In genomic region chr7:132999845-133000244, GRCh38 we compare ENCODE assay signal across 32 cellular contexts.
DNase-seq lines count a peak whose midpoint lies in the region; ATAC-seq, FAIRE-seq and TF ChIP-seq lines count a peak whose summit lies in the region.
"Had no signal": no experiment of that assay in that cellular context is flagged by ENCODE, and none has a peak within 500 bp of the region (broad histone marks: within the 10 kb centered on the region; RNA-seq: fewer than 3 reads in every experiment).

No MANE protein-coding gene starts in this region.

- no peaks in the 10 kb centered on the region for H3K9me1 ChIP-seq in K562 (ENCODE audit: control insufficient read depth, insufficient read depth, low read length)

- H3K79me2 ChIP-seq in K562 (ENCODE audit: control insufficient read depth, insufficient read depth, low read length), result peaks cover 96% of the 10 kb centered on the region

- H3K9ac ChIP-seq in K562 (ENCODE audit: insufficient read depth in 1 of 2, low read depth in 2 of 2, low read length in 2 of 2), result no peak overlapping the region
- H3K9ac ChIP-seq: BLaER1; BLaER1 treated with 17β-estradiol and CSF1 and Interleukin-3, amounts not matched to agents 10 nM and 100 nM had no signal

- peaks cover 41% of the 10 kb centered on the region for H4K20me1 ChIP-seq in K562 (replicated peaks; ENCODE audit: control insufficient read depth, insufficient read depth, low read length)

- DNase-seq in A549 (ENCODE audit: low read depth in 1 of 2, low spot score in 1 of 2) (no peak), D721Med (ENCODE audit: insufficient read length, low spot score) (no peak), K562 (ENCODE audit: extremely low read depth in 1 of 4, low spot score in 3 of 4) (no peak), NCI-H2107 (lab: John Stamatoyannopoulos, UW) (no peak), DMS53 treated with DMSO at 0.1 percent for 48 hours (lab: John Stamatoyannopoulos, UW; ENCODE audit: unreplicated experiment) (no peak), suprapubic skin (ENCODE audit: low spot score in 2 of 2) (no peak), RKO (ENCODE audit: low spot score) (no peak)
- DNase-seq: 8988T; ACHN; AML-193; BE2C; C1 segment of cervical spinal cord; Caco-2; Calu3; CD4-positive, alpha-beta memory T cell; CD4-positive, alpha-beta T cell; CD4-positive, CD25-positive, alpha-beta regulatory T cell; CD8-positive, alpha-beta memory T cell; CD8-positive, alpha-beta T cell; COR-L47; DMS 273 treated with DMSO at 0.1 percent for 48 hours; DMS153; DMS53; DMS79; DMS79 treated with DMSO at 0.1 percent for 48 hours; DND-41; EL had no signal

- TF ChIP-seq RAD21 in A549 (conservative IDR thresholded peaks at IDR 0.05 in 1 of 2, IDR thresholded peaks at IDR 0.05 in 1 of 2) (no peak), K562 (CRISPR knock-in tag; conservative IDR thresholded peaks at IDR 0.05 in 1 of 2, IDR thresholded peaks at IDR 0.05 in 1 of 2) (no peak)

- no peak for TF ChIP-seq POLR2A in A549 (IDR thresholded peaks at IDR 0.05; ENCODE audit: low read length)
- TF ChIP-seq POLR2A in K562 (conservative IDR thresholded peaks at IDR 0.05), result no peak
- TF ChIP-seq POLR2A in suprapubic skin (IDR thresholded peaks at IDR 0.05), result no peak

- no peaks in the 10 kb centered on the region for H3K9me3 ChIP-seq in A549
- H3K9me3 ChIP-seq in K562 (replicated peaks; ENCODE audit: control insufficient read depth, insufficient read depth, low read depth, low read length), result no peaks in the 10 kb centered on the region
- H3K9me3 ChIP-seq in suprapubic skin, result no peaks in the 10 kb centered on the region
- H3K9me3 ChIP-seq: BE2C, BLaER1, Caco-2 had no signal

- H3K4me2 ChIP-seq in A549, result no peak overlapping the region
- no peak overlapping the region for H3K4me2 ChIP-seq in K562 (ENCODE audit: insufficient read depth, low read length)
- H3K4me2 ChIP-seq: BLaER1; BLaER1 treated with 17β-estradiol and CSF1 and Interleukin-3, amounts not matched to agents 10 nM and 100 nM had no signal

- CTCF ChIA-PET in A549 (lab: Yijun Ruan, JAX) (no interaction called here), K562 (lab: Yijun Ruan, JAX; ENCODE audit: low intra/inter-chr PET ratio) (no interaction called here)

- ATAC-seq in A549 (no peak), K562 (no peak)
- ATAC-seq: CD8-positive, alpha-beta T cell had no signal

- H3K4me3 ChIP-seq in A549 (no peak overlapping the region), K562 (no peak overlapping the region), suprapubic skin (no peak overlapping the region)
- H3K4me3 ChIP-seq: BLaER1; BLaER1 treated with 17β-estradiol and CSF1 and Interleukin-3, amounts not matched to agents 10 nM and 100 nM had no signal

- H3K4me1 ChIP-seq in A549 (0 out of 3 replicates have a peak, but pooled peaks cover 3% of the 10 kb centered on the region), K562 (replicated peaks in 1 of 2; ENCODE audit: control insufficient read depth in 2 of 2, insufficient read depth in 2 of 2, low read length in 2 of 2) (peaks cover 0 to 17% of the 10 kb centered on the region in 2 experiments; a peak in 3 of 5 replicates), suprapubic skin (peaks cover 16% of the 10 kb centered on the region)
- H3K4me1 ChIP-seq: BLaER1; BLaER1 treated with 17β-estradiol and CSF1 and Interleukin-3, amounts not matched to agents 10 nM and 100 nM had no signal

- H3K27ac ChIP-seq in A549, result no peak overlapping the region
- no peak overlapping the region for H3K27ac ChIP-seq in K562 (ENCODE audit: extremely low read depth, low read depth, low read length)
- no peak overlapping the region for H3K27ac ChIP-seq in suprapubic skin
- H3K27ac ChIP-seq: 22Rv1; BLaER1; BLaER1 treated with 17β-estradiol and CSF1 and Interleukin-3, amounts not matched to agents 10 nM and 100 nM; C4-2B had no signal

- 91% methylated on average over 1 of the region's 1 CpG for WGBS in A549 (ENCODE audit: missing lambda C conversion rate)
- 79% methylated on average over 1 of the region's 1 CpG for WGBS in K562 (ENCODE audit: insufficient coverage, low coverage, missing lambda C conversion rate)
- WGBS in suprapubic skin, result 98% methylated on average over 1 of the region's 1 CpG

- BruUV-seq in K562 (replicated peaks; lab: Mats Ljungman, UMichigan), result no TSS peak

- H3K36me3 ChIP-seq in K562 (ENCODE audit: control insufficient read depth, insufficient read depth, low read length), result no peaks in the 10 kb centered on the region
- no peaks in the 10 kb centered on the region for H3K36me3 ChIP-seq in suprapubic skin

- POLR2A ChIA-PET in A549 (lab: Yijun Ruan, JAX) (no interaction called here), K562 (lab: Yijun Ruan, JAX) (interaction anchor here (0.9 kb wide), 1 partner anchor 9 kb away, joined by 4 read pairs; no protein-coding TSS in a partner anchor)

- FAIRE-seq in A549 (lab: Jason Lieb, UNC), result no peak
- peak; percentile 41 for FAIRE-seq in D721Med (lab: Jason Lieb, UNC)
- no peak for FAIRE-seq in K562 (lab: Jason Lieb, UNC)
- peak; percentile 75 for FAIRE-seq in islet of Langerhans (lab: Jason Lieb, UNC)

- in situ Hi-C loops in K562 (cut with MboI), result no loop called here

- intact Hi-C loops in K562 (cut with micrococcal nuclease), result no loop called here

- TF ChIP-seq EP300 in A549 (IDR thresholded peaks at IDR 0.05) (no peak), K562 (IDR thresholded peaks at IDR 0.05; ENCODE audit: low read length) (no peak), suprapubic skin (IDR thresholded peaks at IDR 0.05) (no peak)

- TF ChIP-seq CTCF in A549 (IDR thresholded peaks at IDR 0.05) (no peak), D721Med (IDR thresholded peaks at IDR 0.05; ENCODE audit: insufficient read depth, missing control alignments) (no peak), K562 (IDR thresholded peaks at IDR 0.05 in 2 of 3, conservative IDR thresholded peaks at IDR 0.05 in 1 of 3; ENCODE audit: insufficient read depth in 2 of 3, low read depth in 1 of 3, low read length in 3 of 3) (no peak), suprapubic skin (IDR thresholded peaks at IDR 0.05) (no peak)

- H3K27me3 ChIP-seq in K562 (ENCODE audit: control insufficient read depth in 2 of 2, insufficient read depth in 2 of 2, low read length in 2 of 2) (no peaks in the 10 kb centered on the region), suprapubic skin (no peaks in the 10 kb centered on the region)
- H3K27me3 ChIP-seq: BE2C; BLaER1; BLaER1 treated with 17β-estradiol and CSF1 and Interleukin-3, amounts not matched to agents 10 nM and 100 nM had no signal

- no peak overlapping the region for H2AFZ ChIP-seq in K562 (ENCODE audit: low read depth, low read length)

TF ChIP-seq in A549, 52 proteins besides CTCF, POLR2A, EP300 and RAD21:
- TF ChIP-seq MAFK (IDR thresholded peaks at IDR 0.05; ENCODE audit: partially characterized antibody), result peak; percentile 29
- TF ChIP-seq, protein P1, sequence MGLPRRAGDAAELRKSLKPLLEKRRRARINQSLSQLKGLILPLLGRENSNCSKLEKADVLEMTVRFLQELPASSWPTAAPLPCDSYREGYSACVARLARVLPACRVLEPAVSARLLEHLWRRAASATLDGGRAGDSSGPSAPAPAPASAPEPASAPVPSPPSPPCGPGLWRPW (IDR thresholded peaks at IDR 0.05), result no peak
- TF ChIP-seq MYC (IDR thresholded peaks at IDR 0.05; ENCODE audit: borderline replicate concordance, low read length), result no peak
- no peak for TF ChIP-seq ZSCAN20 (CRISPR knock-in tag; IDR thresholded peaks at IDR 0.05)
- no peak for TF ChIP-seq RFX5 (IDR thresholded peaks at IDR 0.05)

TF ChIP-seq in K562, 482 proteins besides CTCF, POLR2A, EP300 and RAD21:
- TF ChIP-seq TCF3 (CRISPR knock-in tag; IDR thresholded peaks at IDR 0.05), result no peak
- TF ChIP-seq CHD4 (IDR thresholded peaks at IDR 0.05; ENCODE audit: insufficient read depth, insufficient replicate concordance, low read depth, low read length, poor library complexity, severe bottlenecking), result no peak
- TF ChIP-seq TBL1XR1 (IDR thresholded peaks at IDR 0.05; ENCODE audit: low read length in 2 of 2), result no peak
- TF ChIP-seq POLR2G (IDR thresholded peaks at IDR 0.05; ENCODE audit: low read depth, low read length), result no peak
- TF ChIP-seq MBD2 (IDR thresholded peaks at IDR 0.05; ENCODE audit: borderline replicate concordance, low read depth), result no peak
- no peak for TF ChIP-seq ZNF143 (CRISPR knock-in tag; IDR thresholded peaks at IDR 0.05)
- no peak for TF ChIP-seq ZNF3 (CRISPR knock-in tag; IDR thresholded peaks at IDR 0.05)
- no peak for TF ChIP-seq CTBP1 (IDR thresholded peaks at IDR 0.05; ENCODE audit: borderline replicate concordance)
- no peak for TF ChIP-seq MIER1 (IDR thresholded peaks at IDR 0.05; ENCODE audit: low read depth)
- no peak for TF ChIP-seq CEBPB (tag; IDR thresholded peaks at IDR 0.05)
- no peak for TF ChIP-seq E2F6 (IDR thresholded peaks at IDR 0.05; ENCODE audit: borderline replicate concordance in 1 of 2, extremely low read depth in 1 of 2, insufficient read depth in 1 of 2, insufficient read length in 1 of 2, low read depth in 1 of 2, low read length in 1 of 2, poor library complexity in 1 of 2, severe bottlenecking in 1 of 2)
- TF ChIP-seq, protein P2, sequence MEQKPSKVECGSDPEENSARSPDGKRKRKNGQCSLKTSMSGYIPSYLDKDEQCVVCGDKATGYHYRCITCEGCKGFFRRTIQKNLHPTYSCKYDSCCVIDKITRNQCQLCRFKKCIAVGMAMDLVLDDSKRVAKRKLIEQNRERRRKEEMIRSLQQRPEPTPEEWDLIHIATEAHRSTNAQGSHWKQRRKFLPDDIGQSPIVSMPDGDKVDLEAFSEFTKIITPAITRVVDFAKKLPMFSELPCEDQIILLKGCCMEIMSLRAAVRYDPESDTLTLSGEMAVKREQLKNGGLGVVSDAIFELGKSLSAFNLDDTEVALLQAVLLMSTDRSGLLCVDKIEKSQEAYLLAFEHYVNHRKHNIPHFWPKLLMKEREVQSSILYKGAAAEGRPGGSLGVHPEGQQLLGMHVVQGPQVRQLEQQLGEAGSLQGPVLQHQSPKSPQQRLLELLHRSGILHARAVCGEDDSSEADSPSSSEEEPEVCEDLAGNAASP (IDR thresholded peaks at IDR 0.05), result no peak
- peak; percentile 77 for TF ChIP-seq ZNF316 (IDR thresholded peaks at IDR 0.05)
- TF ChIP-seq GATAD2A (IDR thresholded peaks at IDR 0.05), result no peak
- peak; percentile 58 for TF ChIP-seq C11orf30 (IDR thresholded peaks at IDR 0.05; ENCODE audit: low read depth)
- TF ChIP-seq MAZ (CRISPR knock-in tag; conservative IDR thresholded peaks at IDR 0.05 in 1 of 2, IDR thresholded peaks at IDR 0.05 in 1 of 2), result no peak
- no peak for TF ChIP-seq NR1H2 (CRISPR knock-in tag; IDR thresholded peaks at IDR 0.05)
- no peak for TF ChIP-seq ZNF263 (CRISPR knock-in tag; IDR thresholded peaks at IDR 0.05; ENCODE audit: borderline replicate concordance)

Comparison
In these comparisons a context has a peak if more than half of its experiments do, and no peak if none do; other contexts are left out.
1. Of the 35 proteins assayed by ChIP-seq in both K562 and A549: peak only in K562: none; only in A549: MAFK; in both: none; in neither: 34.